ENCODE assay signal across 8 cellular contexts in genomic region chr2:61536086-61536722, GRCh38. TPM values are rescaled to one million over a fixed set of nuclear protein-coding genes. Genes with fewer than 3 reads are reported as not detected.
DNase-seq lines count a peak whose midpoint lies in the region; ATAC-seq and TF ChIP-seq lines count a peak whose summit lies in the region.

No MANE protein-coding gene starts in this region.

- H2AFZ ChIP-seq in HCT116 (ENCODE audit: low read depth, low read length, poor library complexity, severe bottlenecking), result no peak overlapping the region
- H2AFZ ChIP-seq in neuron (ENCODE audit: low read depth, low read length), result no peak overlapping the region

- peak overlapping the region; percentile 94 for H3K4me3 ChIP-seq in AG10803 (ENCODE audit: low read length)
- peak overlapping the region; percentile 58 to 94 for H3K4me3 ChIP-seq in HCT116 (replicated peaks in 1 of 2; ENCODE audit: low read depth in 1 of 2, low read length in 2 of 2)
- H3K4me3 ChIP-seq in esophagus (ENCODE audit: low read depth in 1 of 2, low read length in 2 of 2), result peak overlapping the region; percentile 75 to 89
- peak overlapping the region; percentile 75 for H3K4me3 ChIP-seq in neuron (ENCODE audit: low read length)

- peaks cover 34% of the 10 kb centered on the region for H3K4me1 Mint-ChIP-seq in T-helper 17 cell

- peak overlapping the region; percentile 94 for H3K27ac ChIP-seq in HCT116 (ENCODE audit: low read depth, low read length)
- peak overlapping the region; percentile 98 to 99 for H3K27ac ChIP-seq in esophagus (ENCODE audit: low read depth in 2 of 2, low read length in 1 of 2)

- DNase-seq in AG10803 (ENCODE audit: low read depth), result no peak
- no peak for DNase-seq in HCT116 (ENCODE audit: low read depth, low spot score)
- no peak for DNase-seq in T-helper 17 cell

- H3K27me3 ChIP-seq in HCT116 (ENCODE audit: insufficient read depth, low read length) (no peaks in the 10 kb centered on the region), esophagus (ENCODE audit: control insufficient read depth in 1 of 2, insufficient read depth in 2 of 2, low read length in 2 of 2) (no peaks in the 10 kb centered on the region), neuron (ENCODE audit: insufficient read depth, low read length) (no peaks in the 10 kb centered on the region)

- peak overlapping the region; percentile 84 for H3K4me2 ChIP-seq in HCT116 (ENCODE audit: low read length)

- H3K27ac Mint-ChIP-seq in T-helper 17 cell, result peak overlapping the region; percentile 99

- TF ChIP-seq CTCF in AG10803 (conservative IDR thresholded peaks at IDR 0.05; ENCODE audit: low read length) (no peak), HCT116 (IDR thresholded peaks at IDR 0.05 in 2 of 3, conservative IDR thresholded peaks at IDR 0.05 in 1 of 3; ENCODE audit: borderline replicate concordance in 1 of 3, insufficient read depth in 1 of 3, low read depth in 2 of 3, low read length in 2 of 3) (no peak)

- POLR2A ChIA-PET in HCT116 (lab: Charles Lee), result no interaction called here

- H3K36me3 ChIP-seq in HCT116 (ENCODE audit: control insufficient read depth in 1 of 2, insufficient read depth in 2 of 2, low read length in 2 of 2), result 0 out of 4 replicates have a peak, but pooled peaks cover 0 to 7% of the 10 kb centered on the region in 2 experiments
- H3K36me3 ChIP-seq in esophagus (ENCODE audit: control insufficient read depth in 2 of 2, insufficient read depth in 2 of 2, low read length in 1 of 2), result no peaks in the 10 kb centered on the region
- H3K36me3 ChIP-seq in neuron (ENCODE audit: insufficient read depth, low read length), result peaks cover 17% of the 10 kb centered on the region

- no peak for TF ChIP-seq POLR2A in HCT116 (IDR thresholded peaks at IDR 0.05; ENCODE audit: borderline replicate concordance, extremely low read depth, insufficient read depth, insufficient read length)

- RAD21 ChIA-PET in HCT116 (lab: Charles Lee; ENCODE audit: low non-redundant PET in 1 of 2, low total read pairs in 2 of 2, uncharacterized antibody in 2 of 2, unreplicated experiment in 2 of 2), result no interaction called here

- H3K9me3 ChIP-seq in HCT116 (ENCODE audit: control insufficient read depth in 1 of 2, insufficient read depth in 1 of 2, low read depth in 1 of 2, low read length in 2 of 2) (no peaks in the 10 kb centered on the region), T-helper 17 cell (ENCODE audit: control insufficient read depth, low read length, poor library complexity, severe bottlenecking) (no peaks in the 10 kb centered on the region), esophagus (ENCODE audit: control insufficient read depth in 2 of 2, insufficient read depth in 1 of 2, low read depth in 1 of 2, low read length in 1 of 2) (no peaks in the 10 kb centered on the region), neuron (ENCODE audit: low read length) (no peaks in the 10 kb centered on the region)

- H3K9me2 ChIP-seq in HCT116 (ENCODE audit: insufficient read depth), result no peaks in the 10 kb centered on the region

- H4K20me1 ChIP-seq in HCT116 (ENCODE audit: insufficient read depth), result peaks cover 39% of the 10 kb centered on the region; the same call in 1 of the 2 replicates

- WGBS in esophagus, 2 donors, result 1% methylated on average over 20 of the region's 20 CpGs

- TF ChIP-seq RAD21 in HCT116 (IDR thresholded peaks at IDR 0.05; ENCODE audit: low read depth), result no peak

- TSS peak; percentile 36 for BruUV-seq in HCT116 (replicated peaks; lab: Mats Ljungman, UMichigan)

- H3K79me2 ChIP-seq in HCT116 (ENCODE audit: insufficient read depth, low read length), result peaks cover 69% of the 10 kb centered on the region

- H3K4me1 ChIP-seq in HCT116 (ENCODE audit: control insufficient read depth in 1 of 2, insufficient read depth in 2 of 2, low read length in 2 of 2) (peaks cover 17 to 27% of the 10 kb centered on the region in 2 experiments), esophagus (ENCODE audit: control insufficient read depth in 2 of 2, insufficient read depth in 2 of 2, low read length in 1 of 2) (no peaks in the 10 kb centered on the region), neuron (ENCODE audit: insufficient read depth, low read length) (peaks cover 30% of the 10 kb centered on the region)

- peak overlapping the region; percentile 98 for H3K4me3 Mint-ChIP-seq in T-helper 17 cell

- peak overlapping the region; percentile 92 for H3K9ac ChIP-seq in HCT116 (ENCODE audit: low read length)

- CTCF ChIA-PET in HCT116 (lab: Charles Lee), result no interaction called here

- H3K36me3 Mint-ChIP-seq in T-helper 17 cell (ENCODE audit: low read depth), result peaks cover 7% of the 10 kb centered on the region

- H3K27me3 Mint-ChIP-seq in T-helper 17 cell, result no peaks in the 10 kb centered on the region

- ATAC-seq in HCT116, result no peak
- ATAC-seq in T-helper 17 cell, result no peak
- ATAC-seq in HG02798 (IDR thresholded peaks at IDR 0.05; ENCODE audit: poor library complexity, unreplicated experiment), result no peak
- no peak for ATAC-seq in HG03432 (IDR thresholded peaks at IDR 0.05; ENCODE audit: unreplicated experiment)
- ATAC-seq in GM18907 (IDR thresholded peaks at IDR 0.05; ENCODE audit: unreplicated experiment), result no peak

- intact Hi-C loops in HCT116 (cut with micrococcal nuclease), result loop anchor here (2.0 to 5.0 kb wide), 2 partner anchors 63 to 226 kb away; no protein-coding TSS in a partner anchor

TF ChIP-seq in HCT116, 20 proteins besides CTCF, POLR2A, EP300 and RAD21:
- TF ChIP-seq EGR1 (IDR thresholded peaks at IDR 0.05; ENCODE audit: low read depth) (no peak), YY1 (IDR thresholded peaks at IDR 0.05; ENCODE audit: extremely low read depth, insufficient replicate concordance, low read depth, low read length) (peak; percentile 47)
TF ChIP-seq in HCT116: peak in this region for 1.

RNA-seq across cellular contexts. Expression of gene XPO1, which starts 2.0 kb away (rescaled TPM):
- total RNA-seq in HCT116 (2021; ENCODE audit: unreplicated experiment) (184 TPM), T-helper 17 cell (100 to 1,000 TPM; 110 to 121 TPM)
- 43.6 and 63.2 TPM in 2 replicates for polyA plus RNA-seq in HCT116 (2012)
- 10 to 100 TPM; 34.4 to 43.8 TPM for polyA plus RNA-seq in esophagus
